In the genomic region with DNA sequence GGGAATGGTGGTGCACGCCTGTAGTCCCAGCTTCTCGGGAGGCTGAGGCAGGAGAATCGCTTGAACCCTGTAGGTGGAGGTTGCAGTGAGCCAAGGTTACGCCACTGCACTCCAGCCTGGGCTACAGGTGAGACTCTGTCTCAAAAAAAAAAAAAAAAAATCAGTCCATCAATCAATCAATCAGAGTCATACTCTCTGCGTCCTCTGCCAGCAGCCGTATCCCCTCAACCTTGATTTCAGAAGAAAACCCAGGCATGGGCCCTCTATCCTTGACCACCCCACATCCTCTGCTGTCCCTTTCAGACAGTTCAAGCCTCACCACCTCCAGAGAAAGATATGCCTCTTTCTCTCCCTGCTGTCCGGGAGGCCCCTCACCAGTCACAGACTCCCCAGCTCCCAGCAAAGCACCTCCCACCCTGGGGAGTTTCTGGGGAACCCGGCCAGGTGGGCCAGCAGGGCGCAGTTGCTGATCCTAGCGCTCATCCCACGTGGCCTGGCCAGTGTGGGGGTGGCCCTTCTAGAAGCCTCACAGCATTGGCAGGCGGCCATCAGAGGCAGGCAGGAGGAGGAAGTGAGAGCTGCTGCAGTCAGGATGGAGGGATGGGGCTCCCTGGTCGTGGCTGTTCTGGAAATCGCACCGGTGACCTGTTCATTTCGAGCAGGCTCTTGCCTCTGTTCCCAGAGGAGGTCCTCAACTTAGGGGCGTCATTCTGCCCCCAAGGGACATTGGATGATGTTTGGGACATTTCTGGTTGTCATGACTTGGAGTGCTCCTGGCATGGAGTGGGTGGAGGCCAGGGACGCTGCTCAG, we compare ENCODE assay signal across 6 cellular contexts. TPM values are rescaled to one million over a fixed set of nuclear protein-coding genes. Genes with fewer than 3 reads are reported as not detected.
A peak's percentile ranks its signal among the peaks of the same experiment; 100 is the strongest.
DNase-seq lines count a peak whose midpoint lies in the region; ATAC-seq and TF ChIP-seq lines count a peak whose summit lies in the region.

No MANE protein-coding gene starts in this region.

- peak overlapping the region; percentile 1 for H3K4me3 ChIP-seq in OCI-LY7 (ENCODE audit: low read depth, low read length, poor library complexity, severe bottlenecking)

- peaks cover 32% of the 10 kb centered on the region for H3K4me1 Mint-ChIP-seq in stimulated activated memory B cell treated with anti-CD40 and anti-IgM and Interleukin-4, amounts not matched to agents 10 μg/mL and 1 μg/mL and 100 μg/mL, for 72 hours

- H3K4me3 Mint-ChIP-seq in stimulated activated memory B cell treated with anti-CD40 and anti-IgM and Interleukin-4, amounts not matched to agents 10 μg/mL and 1 μg/mL and 100 μg/mL, for 72 hours = peak overlapping the region; percentile 49

- ATAC-seq in stimulated activated memory B cell treated with anti-CD40 and anti-IgM and Interleukin-4, amounts not matched to agents 10 μg/mL and 1 μg/mL and 100 μg/mL, for 72 hours = peak; percentile 56
- no peak for ATAC-seq in GM18858 (IDR thresholded peaks at IDR 0.05; ENCODE audit: unreplicated experiment)

- DNase-seq in GM13976 (ENCODE audit: low spot score) (peak; percentile 78), OCI-LY7 (ENCODE audit: low spot score) (peak; percentile 67), fibroblast of peridontal ligament (ENCODE audit: extremely low read depth) (peak; percentile 58), HuH-7 (ENCODE audit: low spot score) (no peak)

- H3K9me3 Mint-ChIP-seq in stimulated activated memory B cell treated with anti-CD40 and anti-IgM and Interleukin-4, amounts not matched to agents 10 μg/mL and 1 μg/mL and 100 μg/mL, for 72 hours = no peaks in the 10 kb centered on the region

- H3K4me2 ChIP-seq in OCI-LY7 (ENCODE audit: low read length) = peak overlapping the region; percentile 51

- H4K20me1 ChIP-seq in OCI-LY7 (ENCODE audit: insufficient read depth, low read length) = peaks cover 4% of the 10 kb centered on the region; the same call in 1 of the 2 replicates

- CTCF ChIA-PET in OCI-LY7 (lab: Charles Lee; ENCODE audit: unreplicated experiment) = interaction anchor here (0.6 kb wide), 1 partner anchor 20 kb away, joined by 3 read pairs; no protein-coding TSS in a partner anchor

- peaks cover 40% of the 10 kb centered on the region for H3K4me1 ChIP-seq in OCI-LY7 (ENCODE audit: insufficient read depth, low read length, poor library complexity, severe bottlenecking)

- H3K79me2 ChIP-seq in OCI-LY7 (ENCODE audit: insufficient read depth, low read depth, low read length) = peaks cover 27% of the 10 kb centered on the region

- H2AFZ ChIP-seq in OCI-LY7 (ENCODE audit: low read length) = peak overlapping the region; percentile 89

- no peaks in the 10 kb centered on the region for H3K9me2 ChIP-seq in OCI-LY7 (ENCODE audit: insufficient read depth, low read length)

- in situ Hi-C loops in GM13976 (cut with MboI; ENCODE audit: low sequenced_read_pairs, unreplicated experiment) = no loop called here

- intact Hi-C loops in OCI-LY7 (cut with micrococcal nuclease; ENCODE audit: unreplicated experiment) = no loop called here

- peaks cover 18% of the 10 kb centered on the region for H3K36me3 ChIP-seq in OCI-LY7 (ENCODE audit: insufficient read depth, low read length)

- H3K27ac Mint-ChIP-seq in stimulated activated memory B cell treated with anti-CD40 and anti-IgM and Interleukin-4, amounts not matched to agents 10 μg/mL and 1 μg/mL and 100 μg/mL, for 72 hours = peak overlapping the region; percentile 84

- BruUV-seq in OCI-LY7 (replicated peaks; lab: Mats Ljungman, UMichigan) = no TSS peak

- POLR2A ChIA-PET in OCI-LY7 (lab: Charles Lee) = interaction anchor here (0.7 kb wide), 2 partner anchors 93 to 128 kb away, joined by 3 to 4 read pairs; no protein-coding TSS in a partner anchor

- TF ChIP-seq CTCF in GM13976 (IDR thresholded peaks at IDR 0.05; ENCODE audit: borderline replicate concordance, control extremely low read depth, extremely low read depth, insufficient read depth, missing control alignments) = no peak
- no peak for TF ChIP-seq CTCF in OCI-LY7 (conservative IDR thresholded peaks at IDR 0.05; ENCODE audit: low read length)

- H3K9me3 ChIP-seq in OCI-LY7 (ENCODE audit: low read length) = 0 out of 2 replicates have a peak, but pooled peaks cover 2% of the 10 kb centered on the region

- no peaks in the 10 kb centered on the region for H3K27me3 Mint-ChIP-seq in stimulated activated memory B cell treated with anti-CD40 and anti-IgM and Interleukin-4, amounts not matched to agents 10 μg/mL and 1 μg/mL and 100 μg/mL, for 72 hours

- peaks cover 21% of the 10 kb centered on the region for H3K36me3 Mint-ChIP-seq in stimulated activated memory B cell treated with anti-CD40 and anti-IgM and Interleukin-4, amounts not matched to agents 10 μg/mL and 1 μg/mL and 100 μg/mL, for 72 hours

- peak overlapping the region; percentile 26 for H3K27ac ChIP-seq in OCI-LY7 (ENCODE audit: low read depth, low read length, poor library complexity, severe bottlenecking)

RNA-seq across cellular contexts. Expression of a gene that starts 10.2 kb away (rescaled TPM):
- total RNA-seq in OCI-LY7 (2014; rRNA removed; shearing (Covaris generic)) = 0.44 and 1.5 TPM in 2 replicates
- total RNA-seq in OCI-LY7 (2022) = 13.8 and 15.9 TPM in 2 replicates

RNA-seq across cellular contexts. Expression of a gene that starts 15.6 kb away (rescaled TPM):
- not detected in 2 replicates for total RNA-seq in OCI-LY7 (2014; rRNA removed; shearing (Covaris generic))
- total RNA-seq in OCI-LY7 (2022) = 0.18 TPM in 1 of 2 replicates, not detected in the other

RNA-seq across cellular contexts. Expression of a gene that starts 17.3 kb away (rescaled TPM):
- total RNA-seq in OCI-LY7 (2014; rRNA removed; shearing (Covaris generic)) = 10.7 and 14.8 TPM in 2 replicates
- total RNA-seq in OCI-LY7 (2022) = 45.7 and 49.7 TPM in 2 replicates

RNA-seq across cellular contexts. Expression of a gene that starts 29.8 kb away (rescaled TPM):
- 104 and 124 TPM in 2 replicates for total RNA-seq in OCI-LY7 (2014; rRNA removed; shearing (Covaris generic))
- 206 and 207 TPM in 2 replicates for total RNA-seq in OCI-LY7 (2022)

RNA-seq across cellular contexts. Expression of a gene that starts 30.3 kb away (rescaled TPM):
- total RNA-seq in OCI-LY7 (2014; rRNA removed; shearing (Covaris generic)) = 205 and 221 TPM in 2 replicates
- total RNA-seq in OCI-LY7 (2022) = 122 and 129 TPM in 2 replicates
